11 cellular contexts compared by ENCODE assay signal in genomic region chr17:57553991-57554825, GRCh38.
DNase-seq lines count a peak whose midpoint lies in the region; ATAC-seq, FAIRE-seq and TF ChIP-seq lines count a peak whose summit lies in the region.
"Had no signal": no experiment of that assay in that cellular context is flagged by ENCODE, and none has a peak within 500 bp of the region (broad histone marks: within the 10 kb centered on the region; RNA-seq: fewer than 3 reads in every experiment).

No MANE protein-coding gene starts in this region.

- H3K4me1 Mint-ChIP-seq in naive thymus-derived CD8-positive, alpha-beta T cell: peaks cover 27 to 91% (median 59%) of the 10 kb centered on the region in 4 donors
- H3K4me1 Mint-ChIP-seq in Calu3 (ENCODE audit: low read depth, unreplicated experiment): no peaks in the 10 kb centered on the region
- H3K4me1 Mint-ChIP-seq: activated CD8-positive, alpha-beta memory T cell treated with anti-CD3 and anti-CD28 coated beads, Interleukin-2, amount 10 ng/mL, durations not matched to agents 7 days and 5 days had no signal

- no peak for FAIRE-seq in H1 (lab: Jason Lieb, UNC)

- H3K4ac ChIP-seq in H1 (replicated peaks; ENCODE audit: insufficient read length, low read depth, low read length): no peak overlapping the region

- POLR2A ChIA-PET in H1 (lab: Charles Lee; ENCODE audit: partially characterized antibody): no interaction called here
- POLR2A ChIA-PET in naive thymus-derived CD8-positive, alpha-beta T cell (lab: Charles Lee): no interaction called here

- H3K4me3 Mint-ChIP-seq in naive thymus-derived CD8-positive, alpha-beta T cell: no peak overlapping the region
- no peak overlapping the region for H3K4me3 Mint-ChIP-seq in Calu3 (ENCODE audit: low read depth, unreplicated experiment)
- H3K4me3 Mint-ChIP-seq: activated CD8-positive, alpha-beta memory T cell treated with anti-CD3 and anti-CD28 coated beads, Interleukin-2, amount 10 ng/mL, durations not matched to agents 7 days and 5 days had no signal

- intact Hi-C loops in Calu3 (cut with micrococcal nuclease; ENCODE audit: unreplicated experiment): no loop called here

- DNase-seq in EH (ENCODE audit: low read depth) (peak; percentile 27), NCI-H2171 treated with DMSO at 0.1 percent for 48 hours (lab: John Stamatoyannopoulos, UW) (peak; percentile 88), H1 (ENCODE audit: low read depth in 1 of 2, low spot score in 2 of 2) (no peak), Calu3 (no peak), NCI-H2081 (lab: John Stamatoyannopoulos, UW) (no peak)
- DNase-seq in naive thymus-derived CD8-positive, alpha-beta T cell: no peak
- no peak for DNase-seq in stimulated activated CD4-positive, alpha-beta T cell treated with anti-CD3 and anti-CD28 coated beads, Interleukin-1b, Interleukin-23, amount 100 ng/mL, for 48 hours
- DNase-seq in activated effector memory CD4-positive, alpha-beta T cell treated with Interleukin-2 at 50 U/mL for 16 hours: no peak
- DNase-seq: activated CD8-positive, alpha-beta memory T cell treated with anti-CD3 and anti-CD28 coated beads, Interleukin-2, amount 10 ng/mL, durations not matched to agents 7 days and 5 days had no signal

- peaks cover 0 to 5% of the 10 kb centered on the region in 2 experiments; a peak in 1 of 4 replicates for H3K79me2 ChIP-seq in H1 (ENCODE audit: control insufficient read depth in 1 of 2, insufficient read depth in 2 of 2, low read length in 2 of 2)

- peak overlapping the region in 1 of 2 experiments; percentile 21; a peak in 1 of 4 replicates for H3K4me2 ChIP-seq in H1 (ENCODE audit: insufficient read depth in 1 of 2, low read depth in 2 of 2, low read length in 2 of 2)

- H3K36me3 Mint-ChIP-seq in naive thymus-derived CD8-positive, alpha-beta T cell: peaks cover 0 to 13% (median 7%) of the 10 kb centered on the region in 3 donors
- peaks cover 4% of the 10 kb centered on the region for H3K36me3 Mint-ChIP-seq in Calu3 (ENCODE audit: insufficient read depth, unreplicated experiment)
- H3K36me3 Mint-ChIP-seq: activated CD8-positive, alpha-beta memory T cell treated with anti-CD3 and anti-CD28 coated beads, Interleukin-2, amount 10 ng/mL, durations not matched to agents 7 days and 5 days had no signal

- no peak overlapping the region for H3K56ac ChIP-seq in H1 (replicated peaks; ENCODE audit: insufficient read length, low read depth, low read length)

- H3K27ac ChIP-seq in H1 (ENCODE audit: low read depth, low read length): peak overlapping the region; percentile 52; the same call in 1 of the 2 replicates
- H3K27ac ChIP-seq: HL-60 had no signal

- CTCF ChIA-PET in H1 (lab: Charles Lee; ENCODE audit: partially characterized antibody) (interaction anchor here (0.5 to 6.4 kb wide), 24 partner anchors 12 to 311 kb away, joined by 3 to 98 read pairs (median 4); no protein-coding TSS in a partner anchor), Calu3 (lab: Charles Lee) (no interaction called here)

- TF ChIP-seq POLR2A in H1 (IDR thresholded peaks at IDR 0.05; ENCODE audit: control extremely low read depth in 1 of 2, low read depth in 2 of 2, low read length in 2 of 2): no peak

- no peaks in the 10 kb centered on the region for H3K36me3 ChIP-seq in H1 (ENCODE audit: control insufficient read depth in 2 of 4, insufficient read depth in 4 of 4, low read length in 3 of 4)

- TF ChIP-seq RAD21 in H1 (IDR thresholded peaks at IDR 0.05 in 1 of 2, conservative IDR thresholded peaks at IDR 0.05 in 1 of 2; ENCODE audit: low read depth in 2 of 2, low read length in 2 of 2): no peak

- H3K9me3 ChIP-seq in H1 (ENCODE audit: insufficient read depth in 2 of 2, low read depth in 1 of 2, low read length in 1 of 2): no peaks in the 10 kb centered on the region

- H2BK12ac ChIP-seq in H1 (ENCODE audit: low read depth, low read length): no peak overlapping the region; the same call in 1 of the 2 replicates

- no peak for ATAC-seq in naive thymus-derived CD8-positive, alpha-beta T cell
- ATAC-seq: activated CD8-positive, alpha-beta memory T cell treated with anti-CD3 and anti-CD28 coated beads, Interleukin-2, amount 10 ng/mL, durations not matched to agents 7 days and 5 days had no signal

- H4K5ac ChIP-seq in H1 (ENCODE audit: insufficient read length, low read depth, low read length): no peak overlapping the region

- no peaks in the 10 kb centered on the region for H3K27me3 Mint-ChIP-seq in naive thymus-derived CD8-positive, alpha-beta T cell
- H3K27me3 Mint-ChIP-seq in Calu3 (ENCODE audit: unreplicated experiment): no peaks in the 10 kb centered on the region
- H3K27me3 Mint-ChIP-seq: activated CD8-positive, alpha-beta memory T cell treated with anti-CD3 and anti-CD28 coated beads, Interleukin-2, amount 10 ng/mL, durations not matched to agents 7 days and 5 days had no signal

- no peaks in the 10 kb centered on the region for H3K9me3 Mint-ChIP-seq in naive thymus-derived CD8-positive, alpha-beta T cell
- H3K9me3 Mint-ChIP-seq in Calu3 (ENCODE audit: low read depth, unreplicated experiment): no peaks in the 10 kb centered on the region

- peaks cover 10 to 12% of the 10 kb centered on the region in 2 experiments for H4K20me1 ChIP-seq in H1 (replicated peaks in 1 of 2; ENCODE audit: control insufficient read depth in 1 of 2, insufficient read depth in 2 of 2, low read length in 2 of 2)

- H2AFZ ChIP-seq in H1 (ENCODE audit: low read length): no peak overlapping the region

- 70% methylated on average over 13 of the region's 14 CpGs; no CpG with 5 or more reads in 1 of the 2 experiments for WGBS in H1 (ENCODE audit: extremely low coverage in 1 of 2, insufficient coverage in 1 of 2, insufficient read length in 1 of 2, insufficient replicate concordance in 2 of 2, low coverage in 1 of 2, low lambda C conversion rate in 2 of 2, missing lambda C conversion rate in 1 of 2), 2 experiments

- H3K4me3 ChIP-seq in H1 (ENCODE audit: extremely low read depth in 1 of 4, insufficient read depth in 2 of 4, low read depth in 3 of 4, low read length in 4 of 4): no peak overlapping the region
- H3K4me3 ChIP-seq: lung had no signal

- H3K27me3 ChIP-seq in H1 (replicated peaks in 1 of 4; ENCODE audit: control insufficient read depth in 3 of 4, extremely low read depth in 1 of 4, insufficient read depth in 3 of 4, low read length in 3 of 4): 0 out of 7 replicates have a peak, but pooled peaks cover 0 to 2% (median 0%) of the 10 kb centered on the region in 4 experiments

- no peak overlapping the region for H3K23ac ChIP-seq in H1 (ENCODE audit: insufficient read length)

- H3K14ac ChIP-seq in H1 (ENCODE audit: insufficient read length): no peak overlapping the region

- H2AK5ac ChIP-seq in H1 (ENCODE audit: low read depth, low read length): no peak overlapping the region

- H3K79me1 ChIP-seq in H1 (ENCODE audit: low read depth, low read length): no peaks in the 10 kb centered on the region; the same call in 1 of the 2 replicates

- H2BK20ac ChIP-seq in H1 (ENCODE audit: low read length): no peak overlapping the region

- BruUV-seq in Calu3 (replicated peaks; lab: Mats Ljungman, UMichigan): no TSS peak

- H3K23me2 ChIP-seq in H1 (ENCODE audit: low read depth, low read length): no peaks in the 10 kb centered on the region

- no peak overlapping the region; the same call in 1 of the 2 replicates for H3K18ac ChIP-seq in H1 (ENCODE audit: extremely low read depth, low read length)

- H2BK15ac ChIP-seq in H1 (ENCODE audit: low read length): no peak overlapping the region

- H4K91ac ChIP-seq in H1 (replicated peaks; ENCODE audit: insufficient read length, low read length): no peak overlapping the region

- H3K27ac Mint-ChIP-seq in naive thymus-derived CD8-positive, alpha-beta T cell: peak overlapping the region in 6 of 10 donors; percentile 19 to 86 (median 36)
- H3K27ac Mint-ChIP-seq in Calu3 (ENCODE audit: unreplicated experiment): no peak overlapping the region
- H3K27ac Mint-ChIP-seq: activated CD8-positive, alpha-beta memory T cell treated with anti-CD3 and anti-CD28 coated beads, Interleukin-2, amount 10 ng/mL, durations not matched to agents 7 days and 5 days had no signal

- H3K9ac ChIP-seq in H1 (replicated peaks in 1 of 4; ENCODE audit: extremely low read depth in 1 of 4, low read depth in 3 of 4, low read length in 3 of 4): no peak overlapping the region

- peak overlapping the region; percentile 38; the same call in 1 of the 2 replicates for H2BK5ac ChIP-seq in H1 (ENCODE audit: low read depth, low read length)

- TF ChIP-seq EP300 in H1 (IDR thresholded peaks at IDR 0.05; ENCODE audit: borderline replicate concordance in 1 of 2, low read depth in 2 of 2, low read length in 2 of 2): no peak

- TF ChIP-seq CTCF in H1 (IDR thresholded peaks at IDR 0.05; ENCODE audit: control extremely low read depth in 1 of 3, insufficient read depth in 1 of 3, low read depth in 1 of 3, low read length in 3 of 3): no peak
- no peak for TF ChIP-seq CTCF in Calu3 (IDR thresholded peaks at IDR 0.05; ENCODE audit: unreplicated experiment)

- H2BK120ac ChIP-seq in H1 (replicated peaks; ENCODE audit: low read depth, low read length): no peak overlapping the region

- H3K4me1 ChIP-seq in H1 (replicated peaks in 1 of 4; ENCODE audit: control insufficient read depth in 3 of 4, insufficient read depth in 4 of 4, low read length in 3 of 4): peaks cover 8 to 41% (median 20%) of the 10 kb centered on the region in 4 experiments

- H4K8ac ChIP-seq in H1 (ENCODE audit: extremely low read depth, insufficient read depth, low read length): no peak overlapping the region

TF ChIP-seq in H1, 55 proteins besides CTCF, POLR2A, EP300 and RAD21:
- TF ChIP-seq JUND (IDR thresholded peaks at IDR 0.05; ENCODE audit: low read length) (no peak), GTF2F1 (IDR thresholded peaks at IDR 0.05; ENCODE audit: borderline replicate concordance, low read depth, low read length) (no peak)
TF ChIP-seq in H1: peak in this region for 0.

Comparison
In these comparisons a context has a peak if more than half of its experiments do, and no peak if none do; other contexts are left out.
1. DNase-seq: peak in EH (single experiment) and NCI-H2171 treated with DMSO at 0.1 percent for 48 hours (single experiment); none in H1 (0 of 2), naive thymus-derived CD8-positive, alpha-beta T cell (0 of 10), stimulated activated CD4-positive, alpha-beta T cell treated with anti-CD3 and anti-CD28 coated beads, Interleukin-1b, Interleukin-23, amount 100 ng/mL, for 48 hours (single experiment), Calu3 (single experiment), NCI-H2081 (0 of 2) and activated effector memory CD4-positive, alpha-beta T cell treated with Interleukin-2 at 50 U/mL for 16 hours (single experiment).